In genomic region chr4:24303926-24304325, GRCh38 we compare ENCODE assay signal across 17 cellular contexts.
DNase-seq lines count a peak whose midpoint lies in the region; ATAC-seq lines count a peak whose summit lies in the region.
"Had no signal": no experiment of that assay in that cellular context is flagged by ENCODE, and none has a peak within 500 bp of the region (broad histone marks: within the 10 kb centered on the region; RNA-seq: fewer than 3 reads in every experiment).

No MANE protein-coding gene starts in this region.

- DNase-seq in COLO829 (ENCODE audit: low spot score) (peak; percentile 68), SK-N-DZ (ENCODE audit: low spot score) (peak; percentile 32), globus pallidus (ENCODE audit: low spot score) (peak; percentile 23), pons (ENCODE audit: low spot score) (peak; percentile 67), superior temporal gyrus (ENCODE audit: extremely low spot score) (no peak), AML-193 (lab: John Stamatoyannopoulos, UW) (no peak)
- DNase-seq: BE2C; C1 segment of cervical spinal cord; Caco-2; Calu3; CD4-positive, alpha-beta memory T cell; CD4-positive, CD25-positive, alpha-beta regulatory T cell; CD8-positive, alpha-beta memory T cell; DMS79 treated with DMSO at 0.1 percent for 48 hours; GF-D8 had no signal

- ATAC-seq in HG03342 (IDR thresholded peaks at IDR 0.05; ENCODE audit: unreplicated experiment) = no peak
- ATAC-seq: A549 had no signal

Comparison
In these comparisons a context has a peak if more than half of its experiments do, and no peak if none do; other contexts are left out.
1. DNase-seq: peak in COLO829 (single experiment), SK-N-DZ (single experiment), globus pallidus (single experiment) and pons (single experiment); none in superior temporal gyrus (single experiment) and AML-193 (0 of 2).